Comparison of ENCODE assay signal across 1 cellular context in the genomic region with DNA sequence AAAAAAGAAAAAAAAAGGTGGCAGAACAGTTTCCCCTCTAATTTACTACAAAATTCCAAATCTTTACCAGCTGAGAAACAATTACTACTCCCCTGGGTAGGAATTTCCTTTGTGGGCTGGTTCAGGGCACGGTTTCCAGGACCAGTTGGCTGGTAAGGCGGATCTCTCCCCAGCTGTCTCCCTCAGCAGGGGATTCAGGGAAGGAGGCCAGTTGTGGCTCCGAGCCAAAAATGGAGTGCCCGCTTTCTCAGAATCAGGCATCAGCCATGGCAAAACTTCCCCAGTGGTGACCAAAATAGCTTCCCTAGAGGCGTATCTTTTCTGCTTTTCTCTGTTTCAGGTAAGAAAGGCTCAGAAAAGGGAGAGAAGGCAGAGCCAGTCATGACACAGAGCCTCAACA.
TF ChIP-seq lines count a peak whose summit lies in the region.

No MANE protein-coding gene starts in this region.

TF ChIP-seq in H1, 55 proteins besides CTCF, POLR2A, EP300 and RAD21 (continued from another document):
- TF ChIP-seq, protein P1, sequence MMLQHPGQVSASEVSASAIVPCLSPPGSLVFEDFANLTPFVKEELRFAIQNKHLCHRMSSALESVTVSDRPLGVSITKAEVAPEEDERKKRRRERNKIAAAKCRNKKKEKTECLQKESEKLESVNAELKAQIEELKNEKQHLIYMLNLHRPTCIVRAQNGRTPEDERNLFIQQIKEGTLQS (IDR thresholded peaks at IDR 0.05; ENCODE audit: insufficient read depth, low read depth, low read length) = no peak
- TF ChIP-seq EZH2 (IDR thresholded peaks at IDR 0.05; ENCODE audit: low read depth, low read length, severe bottlenecking) (no peak), RFX5 (IDR thresholded peaks at IDR 0.05; ENCODE audit: borderline replicate concordance, low read depth, low read length) (no peak), EGR1 (IDR thresholded peaks at IDR 0.05; ENCODE audit: borderline replicate concordance, low read depth, low read length) (no peak)
